In genomic region chr12:6145584-6145983, GRCh38 we compare ENCODE assay signal across 20 cellular contexts. TPM values are rescaled to one million over a fixed set of nuclear protein-coding genes. Genes with fewer than 3 reads are reported as not detected.
DNase-seq lines count a peak whose midpoint lies in the region; ATAC-seq, FAIRE-seq and TF ChIP-seq lines count a peak whose summit lies in the region.
"Had no signal": no experiment of that assay in that cellular context is flagged by ENCODE, and none has a peak within 500 bp of the region (broad histone marks: within the 10 kb centered on the region; RNA-seq: fewer than 3 reads in every experiment).

No MANE protein-coding gene starts in this region.

- WGBS in liver = 80% methylated on average over 4 of the region's 4 CpGs
- 58% methylated on average over 4 of the region's 4 CpGs for WGBS in HepG2 (ENCODE audit: low lambda C conversion rate)
- 57% methylated on average over 3 of the region's 4 CpGs for WGBS in right lobe of liver (ENCODE audit: insufficient coverage, low coverage, low lambda C conversion rate, missing lambda C conversion rate)

- POLR2A ChIA-PET in HepG2 (lab: Yijun Ruan, JAX) = no interaction called here

- peaks cover 0 to under 1% (median 0%) of the 10 kb centered on the region in 4 donors for H3K4me1 ChIP-seq in liver (ENCODE audit: control insufficient read depth in 4 of 4, insufficient read depth in 4 of 4, low read length in 3 of 4)
- no peaks in the 10 kb centered on the region for H3K4me1 ChIP-seq in HepG2 (ENCODE audit: insufficient read depth, low read length)
- H3K4me1 ChIP-seq in right lobe of liver = peaks cover 0 to 2% (median 0%) of the 10 kb centered on the region in 4 donors
- H3K4me1 ChIP-seq in SJCRH30 = no peaks in the 10 kb centered on the region

- H3K4me3 ChIP-seq in liver (ENCODE audit: low read depth in 1 of 3, low read length in 3 of 3) (no peak overlapping the region), HepG2 (replicated peaks in 1 of 3; ENCODE audit: insufficient read depth in 1 of 3, low read depth in 2 of 3, low read length in 3 of 3) (no peak overlapping the region), right lobe of liver (no peak overlapping the region), SJCRH30 (no peak overlapping the region)
- H3K4me3 ChIP-seq: lung, psoas muscle had no signal

- CTCF ChIA-PET in HepG2 (lab: Yijun Ruan, JAX; ENCODE audit: low intra/inter-chr PET ratio, low total read pairs) = no interaction called here

- no peaks in the 10 kb centered on the region for H3K9me3 ChIP-seq in liver (ENCODE audit: control insufficient read depth in 4 of 4, low read length in 3 of 4)
- no peaks in the 10 kb centered on the region for H3K9me3 ChIP-seq in HepG2 (ENCODE audit: low read length)
- no peaks in the 10 kb centered on the region for H3K9me3 ChIP-seq in right lobe of liver
- no peaks in the 10 kb centered on the region for H3K9me3 ChIP-seq in SJCRH30 (replicated peaks)
- H3K9me3 ChIP-seq: psoas muscle had no signal

- H3K27me3 ChIP-seq in liver (ENCODE audit: control insufficient read depth in 4 of 4, insufficient read depth in 4 of 4, low read length in 3 of 4) (no peaks in the 10 kb centered on the region), HepG2 (ENCODE audit: control insufficient read depth in 1 of 2, insufficient read depth in 2 of 2, low read length in 2 of 2) (no peaks in the 10 kb centered on the region), right lobe of liver (no peaks in the 10 kb centered on the region), SJCRH30 (no peaks in the 10 kb centered on the region)

- TF ChIP-seq CTCF in liver (IDR thresholded peaks at IDR 0.05; ENCODE audit: low read depth, low read length, missing input control) = no peak
- TF ChIP-seq CTCF in HepG2 (CRISPR knock-in tag; IDR thresholded peaks at IDR 0.05) = no peak
- TF ChIP-seq CTCF in right lobe of liver (IDR thresholded peaks at IDR 0.05) = no peak

- ATAC-seq in HepG2 (no peak), right lobe of liver (peak in 3 of 4 donors; percentile 10 to 48 (median 47)), HG03460 (IDR thresholded peaks at IDR 0.05; ENCODE audit: unreplicated experiment) (no peak)
- ATAC-seq: natural killer cell, psoas muscle had no signal

- no peaks in the 10 kb centered on the region for H4K20me1 ChIP-seq in HepG2 (ENCODE audit: insufficient read depth, low read length)

- TF ChIP-seq EP300 in HepG2 (IDR thresholded peaks at IDR 0.05; ENCODE audit: low read depth in 2 of 2, low read length in 2 of 2) (no peak), HepG2 (CRISPR knock-in tag; IDR thresholded peaks at IDR 0.05; ENCODE audit: borderline replicate concordance) (no peak)

- H3K36me3 ChIP-seq in liver (ENCODE audit: control insufficient read depth in 4 of 4, insufficient read depth in 3 of 4, low read depth in 1 of 4, low read length in 3 of 4) = no peaks in the 10 kb centered on the region
- H3K36me3 ChIP-seq in HepG2 (replicated peaks in 1 of 2; ENCODE audit: control insufficient read depth in 1 of 2, insufficient read depth in 2 of 2, low read length in 2 of 2) = no peaks in the 10 kb centered on the region
- no peaks in the 10 kb centered on the region for H3K36me3 ChIP-seq in right lobe of liver
- no peaks in the 10 kb centered on the region for H3K36me3 ChIP-seq in SJCRH30

- in situ Hi-C loops in HepG2 (cut with HindIII; ENCODE audit: extremely low pct_ligation_motif_present, low pct_unique_long_range_greater_than_20kb) = no loop called here

- intact Hi-C loops in HepG2 (cut with micrococcal nuclease; ENCODE audit: unreplicated experiment) (no loop called here), right lobe of liver (cut with DNase I) (no loop called here)

- no peak overlapping the region for H3K27ac ChIP-seq in liver (ENCODE audit: low read depth in 1 of 2, low read length in 2 of 2)
- H3K27ac ChIP-seq in HepG2 (ENCODE audit: extremely low read length, insufficient read depth, low read length) = no peak overlapping the region
- no peak overlapping the region for H3K27ac ChIP-seq in right lobe of liver
- H3K27ac ChIP-seq in SJCRH30 = no peak overlapping the region
- H3K27ac ChIP-seq: psoas muscle had no signal

- H2AFZ ChIP-seq in HepG2 (ENCODE audit: low read length) = no peak overlapping the region

- H3K9ac ChIP-seq in liver (ENCODE audit: low read depth in 1 of 2, low read length in 2 of 2) = no peak overlapping the region
- no peak overlapping the region for H3K9ac ChIP-seq in HepG2 (ENCODE audit: insufficient read depth, low read depth, low read length)

- DNase-seq in HepG2 (ENCODE audit: low spot score) (no peak), SIG-M5 treated with dmso at 0.1 percent for 504 hours (lab: John Stamatoyannopoulos, UW; ENCODE audit: unreplicated experiment) (peak; percentile 73), right lobe of liver (no peak), kidney glomerular epithelial cell (lab: John Stamatoyannopoulos, UW) (no peak), kidney tubule cell (ENCODE audit: low spot score) (no peak), SJCRH30 (no peak)
- DNase-seq: activated CD4-positive, alpha-beta T cell treated with anti-CD3 and anti-CD28 coated beads, Interleukin-2, amount 50 U/mL, for 4 hours; activated T-cell treated with anti-CD3 and anti-CD28 coated beads, Interleukin-2, amount 50 U/mL, for 48 hours; DMS 273 treated with DMSO at 0.1 percent for 48 hours; foreskin melanocyte; H7; natural killer cell; psoas muscle; SHP77 treated with DMSO at 0.1 percent for 48 hours; stimulated activated CD4-positive, alpha-beta T cell treated with anti-CD3 and anti-CD28 coated beads, Interleukin-15, amount 100 ng/mL, for 24 hours had no signal

- TF ChIP-seq POLR2A in HepG2 (IDR thresholded peaks at IDR 0.05; ENCODE audit: insufficient read depth in 1 of 2, low read depth in 2 of 2, low read length in 2 of 2) (no peak), right lobe of liver (IDR thresholded peaks at IDR 0.05) (no peak)

- peak in 1 of 2 donors; percentile 8 for TF ChIP-seq RAD21 in liver (IDR thresholded peaks at IDR 0.05)
- no peak for TF ChIP-seq RAD21 in HepG2 (CRISPR knock-in tag; IDR thresholded peaks at IDR 0.05)

- FAIRE-seq in HepG2 (lab: Jason Lieb, UNC) = no peak
- FAIRE-seq: endometrium had no signal

- H3K4me2 ChIP-seq in HepG2 (ENCODE audit: low read depth, low read length) = no peak overlapping the region

- H3K79me2 ChIP-seq in HepG2 (ENCODE audit: insufficient read depth, low read length) = no peaks in the 10 kb centered on the region

- BruUV-seq in HepG2 (replicated peaks; lab: Mats Ljungman, UMichigan) = no TSS peak

RNA-seq across cellular contexts. Expression of gene VWF, which starts 21.1 kb away (rescaled TPM):
- total RNA-seq in liver = 10 to 100 TPM in 1 of 2 donors, 1 to 10 TPM in 1; 2.1 to 10.8 TPM
- 1 to 10 TPM; 3.3 to 4.6 TPM for polyA plus RNA-seq in liver
- total RNA-seq in HepG2 (2016; rRNA removed; fragmentation: Illumina TruSeq; extraction: Trizol) = 0.20 and 0.22 TPM in 2 replicates
- not detected in 2 replicates for total RNA-seq in HepG2 (2016; cell fraction: cytosol; rRNA removed; fragmentation: Illumina TruSeq; extraction: Trizol; ENCODE audit: low read depth)
- total RNA-seq in HepG2 (2016; cell fraction: insoluble cytoplasmic fraction; rRNA removed; fragmentation: Illumina TruSeq; extraction: Trizol) = 0.15 and 0.28 TPM in 2 replicates
- total RNA-seq in HepG2 (2016; cell fraction: membrane; rRNA removed; fragmentation: Illumina TruSeq; extraction: Trizol) = 0.03 and 0.15 TPM in 2 replicates
- total RNA-seq in HepG2 (2016; cell fraction: nucleus; rRNA removed; fragmentation: Illumina TruSeq; extraction: Trizol) = 0.12 and 0.19 TPM in 2 replicates
- polyA plus RNA-seq in HepG2 (2011; rRNA removed) = 0.25 and 0.63 TPM in 2 replicates
- polyA plus RNA-seq in HepG2 (2011; cell fraction: cytosol; rRNA removed) = 0.27 and 0.51 TPM in 2 replicates
- 0.79 and 2.1 TPM in 2 replicates for polyA plus RNA-seq in HepG2 (2011; cell fraction: nucleus; rRNA removed)
- polyA plus RNA-seq in HepG2 (2012) = 0.89 and 2.0 TPM in 2 replicates
- 0.08 TPM in 1 of 2 replicates, not detected in the other for polyA plus RNA-seq in HepG2 (2016; cell fraction: cytosol; fragmentation: Illumina TruSeq; extraction: Trizol; ENCODE audit: low read depth)
- 0.23 and 0.40 TPM in 2 replicates for polyA plus RNA-seq in HepG2 (2016; cell fraction: insoluble cytoplasmic fraction; fragmentation: Illumina TruSeq; extraction: Trizol; ENCODE audit: low read depth)
- polyA plus RNA-seq in HepG2 (2016; cell fraction: membrane; fragmentation: Illumina TruSeq; extraction: Trizol; ENCODE audit: low read depth) = not detected in 2 replicates
- polyA plus RNA-seq in HepG2 (2016; cell fraction: nucleus; fragmentation: Illumina TruSeq; extraction: Trizol; ENCODE audit: insufficient read depth, low read depth) = 0.08 and 0.84 TPM in 2 replicates
- 0.21 and 3.2 TPM in 2 replicates for polyA minus RNA-seq in HepG2 (2011; rRNA and poly(A)+ RNA removed; ENCODE audit: low replicate concordance)
- polyA minus RNA-seq in HepG2 (2011; cell fraction: cytosol; rRNA and poly(A)+ RNA removed) = 0.26 and 0.89 TPM in 2 replicates
- polyA minus RNA-seq in HepG2 (2011; cell fraction: nucleus; rRNA and poly(A)+ RNA removed) = 1.5 and 2.4 TPM in 2 replicates
- total RNA-seq in right lobe of liver = 10 to 100 TPM in 3 of 6 experiments, 1 to 10 TPM in 3; 5.7 to 16.6 (median 9.6) TPM
- 0.35 and 0.73 TPM in 2 replicates for total RNA-seq in SJCRH30 (2014; rRNA removed; shearing (Covaris generic))
- total RNA-seq: HT1080 had no signal

RNA-seq across cellular contexts. Expression of gene CD9, which starts 54.6 kb away (rescaled TPM):
- total RNA-seq in liver (10 to 100 TPM; 18.7 to 25.8 TPM), HepG2 (2016; rRNA removed; fragmentation: Illumina TruSeq; extraction: Trizol) (4.3 and 5.8 TPM in 2 replicates), right lobe of liver (10 to 100 TPM; 17.2 to 65.7 (median 34.2) TPM)
- polyA plus RNA-seq in liver (10 to 100 TPM; 38.9 to 65.2 TPM), HepG2 (2011; rRNA removed) (38.3 and 40.1 TPM in 2 replicates)
- total RNA-seq in HepG2 (2016; cell fraction: cytosol; rRNA removed; fragmentation: Illumina TruSeq; extraction: Trizol; ENCODE audit: low read depth) = 1.3 and 2.0 TPM in 2 replicates
- 2.4 and 6.9 TPM in 2 replicates for total RNA-seq in HepG2 (2016; cell fraction: insoluble cytoplasmic fraction; rRNA removed; fragmentation: Illumina TruSeq; extraction: Trizol)
- total RNA-seq in HepG2 (2016; cell fraction: membrane; rRNA removed; fragmentation: Illumina TruSeq; extraction: Trizol) = 2.1 and 2.4 TPM in 2 replicates
- 5.9 and 6.5 TPM in 2 replicates for total RNA-seq in HepG2 (2016; cell fraction: nucleus; rRNA removed; fragmentation: Illumina TruSeq; extraction: Trizol)
- 30.3 and 47.3 TPM in 2 replicates for polyA plus RNA-seq in HepG2 (2011; cell fraction: cytosol; rRNA removed)
- 15.2 and 20.2 TPM in 2 replicates for polyA plus RNA-seq in HepG2 (2011; cell fraction: nucleus; rRNA removed)
- 30.0 and 52.7 TPM in 2 replicates for polyA plus RNA-seq in HepG2 (2012)
- 1.4 and 1.8 TPM in 2 replicates for polyA plus RNA-seq in HepG2 (2016; cell fraction: cytosol; fragmentation: Illumina TruSeq; extraction: Trizol; ENCODE audit: low read depth)
- polyA plus RNA-seq in HepG2 (2016; cell fraction: insoluble cytoplasmic fraction; fragmentation: Illumina TruSeq; extraction: Trizol; ENCODE audit: low read depth) = 5.2 and 5.4 TPM in 2 replicates
- polyA plus RNA-seq in HepG2 (2016; cell fraction: membrane; fragmentation: Illumina TruSeq; extraction: Trizol; ENCODE audit: low read depth) = 1.9 and 2.4 TPM in 2 replicates
- polyA plus RNA-seq in HepG2 (2016; cell fraction: nucleus; fragmentation: Illumina TruSeq; extraction: Trizol; ENCODE audit: insufficient read depth, low read depth) = 10.1 and 12.9 TPM in 2 replicates
- 21.6 and 243 TPM in 2 replicates for polyA minus RNA-seq in HepG2 (2011; rRNA and poly(A)+ RNA removed; ENCODE audit: low replicate concordance)
- 12.1 and 13.6 TPM in 2 replicates for polyA minus RNA-seq in HepG2 (2011; cell fraction: cytosol; rRNA and poly(A)+ RNA removed)
- polyA minus RNA-seq in HepG2 (2011; cell fraction: nucleus; rRNA and poly(A)+ RNA removed) = 8.9 and 10.4 TPM in 2 replicates
- total RNA-seq in SJCRH30 (2014; rRNA removed; shearing (Covaris generic)) = 220 and 239 TPM in 2 replicates

Comparison
In these comparisons a context has a peak if more than half of its experiments do, and no peak if none do; other contexts are left out.
1. ATAC-seq: peak in right lobe of liver (3 of 4); none in HepG2 (single experiment) and HG03460 (single experiment).